25 cellular contexts compared by ENCODE assay signal in genomic region chr20:20528896-20529295, GRCh38.
"Had no signal": no experiment of that assay in that cellular context is flagged by ENCODE, and none has a peak within 500 bp of the region (broad histone marks: within the 10 kb centered on the region; RNA-seq: fewer than 3 reads in every experiment).

No MANE protein-coding gene starts in this region.

- FAIRE-seq: RCC 7860 had no signal

- H3K4me3 ChIP-seq: adrenal gland, SJSA1 had no signal

- DNase-seq: activated CD4-positive, alpha-beta memory T cell treated with anti-CD3 and anti-CD28 coated beads for 36 hours; activated CD4-positive, alpha-beta T cell treated with anti-CD3 and anti-CD28 coated beads, Interleukin-2, amount 10 ng/mL, durations not matched to agents 7 days and 5 days; activated CD4-positive, CD25-positive, alpha-beta regulatory T cell treated with anti-CD3 and anti-CD28 coated beads, Interleukin-2, amount 50 U/mL, for 72 hours; activated CD8-positive, alpha-beta memory T cell treated with anti-CD3 and anti-CD28 coated beads for 24 hours; activated naive CD4-positive, alpha-beta T cell treated with anti-CD3 and anti-CD28 coated beads, Interleukin-2, amount 50 U/mL, for 16 hours; activated naive CD8-positive, alpha-beta T cell treated with anti-CD3 and anti-CD28 coated beads, Interleukin-2, amount 10 ng/mL, durations not matched to agents 7 days and 5 days; activated T-cell treated with anti-CD3 and anti-CD28 coated beads, Interleukin-2, amount 50 U/mL, for 48 hours; adrenal gland; anterior cingulate cortex; cerebellar nuclear complex; KBM-7; NCI-H1092; NCI-H1436; NCI-H1694 treated with DMSO at 0.1 percent for 48 hours; NCI-H2081 treated with DMSO at 0.1 percent for 48 hours; NCI-H345; NCI-H510A; NCI-H526 treated with DMSO at 0.1 percent for 48 hours; PC-3; SHP77; SW 1271 had no signal

- H3K36me3 ChIP-seq: adrenal gland, SJSA1 had no signal

- H3K27me3 ChIP-seq: adrenal gland, SJSA1 had no signal

- ATAC-seq: PC-3, SK-N-SH treated with all-trans-retinoic acid at 6 μM for 48 hours, WTC11 had no signal

- H3K4me1 ChIP-seq: adrenal gland, SJSA1 had no signal

- H3K9me3 ChIP-seq: adrenal gland, SJSA1 had no signal

- H3K27ac ChIP-seq: adrenal gland, SJSA1 had no signal
